Comparison of ENCODE assay signal across 16 cellular contexts in genomic region chr2:196515041-196515440, GRCh38.
A peak's percentile ranks its signal among the peaks of the same experiment; 100 is the strongest.
DNase-seq lines count a peak whose midpoint lies in the region; FAIRE-seq and TF ChIP-seq lines count a peak whose summit lies in the region.
"Had no signal": no experiment of that assay in that cellular context is flagged by ENCODE, and none has a peak within 500 bp of the region (broad histone marks: within the 10 kb centered on the region; RNA-seq: fewer than 3 reads in every experiment).

No MANE protein-coding gene starts in this region.

- no peaks in the 10 kb centered on the region for H3K23me2 ChIP-seq in H1 (ENCODE audit: low read depth, low read length)

- no peaks in the 10 kb centered on the region for H3K36me3 ChIP-seq in H1 (ENCODE audit: control insufficient read depth in 2 of 4, insufficient read depth in 4 of 4, low read length in 3 of 4)
- H3K36me3 ChIP-seq in trophoblast cell (ENCODE audit: control insufficient read depth in 1 of 2, insufficient read depth in 2 of 2, low read length in 2 of 2): no peaks in the 10 kb centered on the region
- H3K36me3 ChIP-seq in endodermal cell (ENCODE audit: control insufficient read depth, insufficient read depth, low read length): no peaks in the 10 kb centered on the region

- no peaks in the 10 kb centered on the region for H3K79me2 ChIP-seq in H1 (ENCODE audit: control insufficient read depth in 1 of 2, insufficient read depth in 2 of 2, low read length in 2 of 2)
- H3K79me2 ChIP-seq in trophoblast cell (ENCODE audit: control insufficient read depth, insufficient read depth, low read length, poor library complexity): no peaks in the 10 kb centered on the region

- H2AK5ac ChIP-seq in H1 (ENCODE audit: low read depth, low read length) (no peak overlapping the region), trophoblast cell (ENCODE audit: low read length) (no peak overlapping the region)

- H3K4me2 ChIP-seq in H1 (ENCODE audit: insufficient read depth in 1 of 2, low read depth in 2 of 2, low read length in 2 of 2): no peak overlapping the region
- no peak overlapping the region for H3K4me2 ChIP-seq in trophoblast cell (ENCODE audit: low read length)

- H2BK5ac ChIP-seq in H1 (ENCODE audit: low read depth, low read length): no peak overlapping the region
- H2BK5ac ChIP-seq in trophoblast cell (ENCODE audit: low read depth, low read length, poor library complexity): no peak overlapping the region

- no peak overlapping the region for H4K5ac ChIP-seq in H1 (ENCODE audit: insufficient read length, low read depth, low read length)

- no peaks in the 10 kb centered on the region for H4K20me1 ChIP-seq in H1 (replicated peaks in 1 of 2; ENCODE audit: control insufficient read depth in 1 of 2, insufficient read depth in 2 of 2, low read length in 2 of 2)

- H3K27ac Mint-ChIP-seq in endodermal cell: no peak overlapping the region

- H3K4me3 ChIP-seq in H1 (ENCODE audit: extremely low read depth in 1 of 4, insufficient read depth in 2 of 4, low read depth in 3 of 4, low read length in 4 of 4) (no peak overlapping the region), trophoblast cell (ENCODE audit: low read depth, low read length) (no peak overlapping the region), endodermal cell (ENCODE audit: low read length) (no peak overlapping the region)
- H3K4me3 ChIP-seq: GM12878, lung had no signal

- no peak overlapping the region for H3K27ac ChIP-seq in H1 (ENCODE audit: low read depth, low read length)
- no peak overlapping the region for H3K27ac ChIP-seq in trophoblast cell (ENCODE audit: low read depth, low read length)
- H3K27ac ChIP-seq in endodermal cell (ENCODE audit: low read depth, low read length): no peak overlapping the region

- H3K14ac ChIP-seq in H1 (ENCODE audit: insufficient read length) (no peak overlapping the region), trophoblast cell (ENCODE audit: low read length) (no peak overlapping the region)

- H3K9me3 Mint-ChIP-seq in endodermal cell: no peaks in the 10 kb centered on the region

- no peak overlapping the region for H3K56ac ChIP-seq in H1 (replicated peaks; ENCODE audit: insufficient read length, low read depth, low read length)

- no peak overlapping the region for H2BK120ac ChIP-seq in H1 (replicated peaks; ENCODE audit: low read depth, low read length)
- no peak overlapping the region for H2BK120ac ChIP-seq in trophoblast cell (ENCODE audit: insufficient read depth, low read length, poor library complexity)

- H3K4ac ChIP-seq in H1 (replicated peaks; ENCODE audit: insufficient read length, low read depth, low read length): no peak overlapping the region
- H3K4ac ChIP-seq in trophoblast cell (ENCODE audit: low read depth, low read length): no peak overlapping the region

- no peak overlapping the region for H2BK12ac ChIP-seq in H1 (ENCODE audit: low read depth, low read length)
- H2BK12ac ChIP-seq in trophoblast cell (ENCODE audit: low read length): no peak overlapping the region

- no peak overlapping the region for H4K12ac ChIP-seq in trophoblast cell (ENCODE audit: low read depth, low read length)

- DNase-seq in NCI-H1092 treated with DMSO at 0.1 percent for 48 hours (lab: John Stamatoyannopoulos, UW) (peak; percentile 67), NCI-H446 (lab: John Stamatoyannopoulos, UW) (peak; percentile 73 to 93), H1 (ENCODE audit: low read depth in 1 of 2, low spot score in 2 of 2) (no peak), trophoblast cell (no peak), NCI-H748 treated with DMSO at 0.1 percent for 48 hours (lab: John Stamatoyannopoulos, UW) (no peak), endodermal cell (no peak), COLO829 (ENCODE audit: low spot score) (no peak)
- DNase-seq in activated T-cell treated with anti-CD3 and anti-CD28 coated beads, Interleukin-2, amount 50 U/mL, for 48 hours: no peak
- DNase-seq: GF-D8; NCI-H1048; PC-3; stimulated activated CD4-positive, alpha-beta T cell treated with anti-CD3 and anti-CD28 coated beads, Interleukin-2, amount 100 ng/mL, for 24 hours; T1000 had no signal

- CTCF ChIA-PET in H1 (lab: Charles Lee; ENCODE audit: partially characterized antibody): no interaction called here

- H3K9me3 ChIP-seq in H1 (ENCODE audit: insufficient read depth in 2 of 2, low read depth in 1 of 2, low read length in 1 of 2) (no peaks in the 10 kb centered on the region), trophoblast cell (ENCODE audit: insufficient read depth, low read depth, low read length) (no peaks in the 10 kb centered on the region), endodermal cell (ENCODE audit: control insufficient read depth, low read length) (no peaks in the 10 kb centered on the region)

- H3K36me3 Mint-ChIP-seq in endodermal cell (ENCODE audit: low read depth): no peaks in the 10 kb centered on the region

- H3K4me1 ChIP-seq in H1 (replicated peaks in 1 of 4; ENCODE audit: control insufficient read depth in 3 of 4, insufficient read depth in 4 of 4, low read length in 3 of 4) (0 out of 7 replicates have a peak, but pooled peaks cover 0 to 3% (median 0%) of the 10 kb centered on the region in 4 experiments), trophoblast cell (ENCODE audit: control insufficient read depth in 1 of 2, insufficient read depth in 2 of 2, low read length in 2 of 2) (peaks cover 0 to 4% of the 10 kb centered on the region in 2 experiments), endodermal cell (ENCODE audit: control insufficient read depth, insufficient read depth, low read length) (no peaks in the 10 kb centered on the region)

- no peak for FAIRE-seq in H1 (lab: Jason Lieb, UNC)
- FAIRE-seq: bronchial epithelial cell, GM12878 had no signal

- no peak for TF ChIP-seq EP300 in H1 (IDR thresholded peaks at IDR 0.05; ENCODE audit: borderline replicate concordance in 1 of 2, low read depth in 2 of 2, low read length in 2 of 2)

- no peak overlapping the region for H2BK15ac ChIP-seq in H1 (ENCODE audit: low read length)

- no peak for TF ChIP-seq RAD21 in H1 (IDR thresholded peaks at IDR 0.05 in 1 of 2, conservative IDR thresholded peaks at IDR 0.05 in 1 of 2; ENCODE audit: low read depth in 2 of 2, low read length in 2 of 2)

- H3K4me1 Mint-ChIP-seq in endodermal cell: peaks cover 4% of the 10 kb centered on the region

- H4K8ac ChIP-seq in H1 (ENCODE audit: extremely low read depth, insufficient read depth, low read length) (0 out of 2 replicates have a peak overlapping the region, but pooled peaks have one; percentile 65), trophoblast cell (ENCODE audit: low read depth, low read length) (no peak overlapping the region)

- H3K27me3 ChIP-seq in H1 (replicated peaks in 1 of 4; ENCODE audit: control insufficient read depth in 3 of 4, extremely low read depth in 1 of 4, insufficient read depth in 3 of 4, low read length in 3 of 4): no peaks in the 10 kb centered on the region
- H3K27me3 ChIP-seq in trophoblast cell (ENCODE audit: insufficient read depth, low read length): no peaks in the 10 kb centered on the region
- H3K27me3 ChIP-seq in endodermal cell (ENCODE audit: control insufficient read depth, insufficient read depth, low read length, poor library complexity, severe bottlenecking): no peaks in the 10 kb centered on the region

- H2BK20ac ChIP-seq in H1 (ENCODE audit: low read length): no peak overlapping the region

- no peak overlapping the region for H3K4me3 Mint-ChIP-seq in endodermal cell

- POLR2A ChIA-PET in H1 (lab: Charles Lee; ENCODE audit: partially characterized antibody): no interaction called here

- whole genome bisulfite sequencing in H1 (ENCODE audit: extremely low coverage in 1 of 2, insufficient coverage in 1 of 2, insufficient read length in 1 of 2, insufficient replicate concordance in 2 of 2, low coverage in 1 of 2, low lambda C conversion rate in 2 of 2, missing lambda C conversion rate in 1 of 2), 2 experiments: 87% methylated on average over 8 of the region's 11 CpGs; no CpG with 5 or more reads in 1 of the 2 experiments
- WGBS in trophoblast cell (ENCODE audit: extremely low coverage, insufficient coverage, insufficient read length): no CpG with 5 or more reads among the region's 11 CpGs
- 83 to 89% methylated on average over 9 to 11 of the region's 11 CpGs for WGBS in endodermal cell (ENCODE audit: insufficient coverage in 1 of 2, insufficient read length in 1 of 2), 2 experiments

- H3K27me3 Mint-ChIP-seq in endodermal cell (ENCODE audit: insufficient read depth): no peaks in the 10 kb centered on the region

- H3K79me1 ChIP-seq in H1 (ENCODE audit: low read depth, low read length) (no peaks in the 10 kb centered on the region), trophoblast cell (ENCODE audit: low read length) (no peaks in the 10 kb centered on the region)

- no peak overlapping the region for H3K18ac ChIP-seq in H1 (ENCODE audit: extremely low read depth, low read length)
- peak overlapping the region; percentile 8 for H3K18ac ChIP-seq in trophoblast cell (ENCODE audit: low read length)

- H3K23ac ChIP-seq in H1 (ENCODE audit: insufficient read length) (no peak overlapping the region), trophoblast cell (ENCODE audit: low read length) (no peak overlapping the region)

- TF ChIP-seq CTCF in H1 (IDR thresholded peaks at IDR 0.05; ENCODE audit: control extremely low read depth in 1 of 3, insufficient read depth in 1 of 3, low read depth in 1 of 3, low read length in 3 of 3) (no peak), endodermal cell (conservative IDR thresholded peaks at IDR 0.05) (no peak)

- H4K91ac ChIP-seq in H1 (replicated peaks; ENCODE audit: insufficient read length, low read length) (no peak overlapping the region), trophoblast cell (ENCODE audit: low read depth, low read length) (no peak overlapping the region)

- H3K9ac ChIP-seq in H1 (replicated peaks in 1 of 4; ENCODE audit: extremely low read depth in 1 of 4, low read depth in 3 of 4, low read length in 3 of 4) (no peak overlapping the region), trophoblast cell (ENCODE audit: low read length) (no peak overlapping the region), endodermal cell (ENCODE audit: extremely low read depth, low read length, poor library complexity, severe bottlenecking) (no peak overlapping the region)

- H2AFZ ChIP-seq in H1 (ENCODE audit: low read length) (no peak overlapping the region), trophoblast cell (ENCODE audit: insufficient read depth, low read length, poor library complexity) (peak overlapping the region; percentile 3)

- TF ChIP-seq POLR2A in H1 (IDR thresholded peaks at IDR 0.05; ENCODE audit: control extremely low read depth in 1 of 2, low read depth in 2 of 2, low read length in 2 of 2): no peak

TF ChIP-seq in H1, 55 proteins besides CTCF, POLR2A, EP300 and RAD21 (continues in another document):
- TF ChIP-seq SP2 (IDR thresholded peaks at IDR 0.05; ENCODE audit: low read length) (no peak), PHF8 (conservative IDR thresholded peaks at IDR 0.05; ENCODE audit: low read depth, low read length) (no peak), KDM4A (IDR thresholded peaks at IDR 0.05; ENCODE audit: low read depth, low read length, severe bottlenecking) (no peak), CTBP2 (IDR thresholded peaks at IDR 0.05; ENCODE audit: borderline replicate concordance, insufficient read depth, insufficient read length, low read length) (no peak), JUND (IDR thresholded peaks at IDR 0.05; ENCODE audit: low read length) (no peak), SUZ12 (IDR thresholded peaks at IDR 0.05; ENCODE audit: low read length) (no peak), EGR1 (IDR thresholded peaks at IDR 0.05; ENCODE audit: borderline replicate concordance, low read depth, low read length) (no peak), SIX5 (IDR thresholded peaks at IDR 0.05; ENCODE audit: low read depth, low read length) (no peak)

Comparison
In these comparisons a context has a peak if more than half of its experiments do, and no peak if none do; other contexts are left out.
1. DNase-seq: peak in NCI-H1092 treated with DMSO at 0.1 percent for 48 hours (single experiment) and NCI-H446 (2 of 2); none in H1 (0 of 2), trophoblast cell (0 of 2), activated T-cell treated with anti-CD3 and anti-CD28 coated beads, Interleukin-2, amount 50 U/mL, for 48 hours (0 of 2), NCI-H748 treated with DMSO at 0.1 percent for 48 hours (single experiment), endodermal cell (single experiment) and COLO829 (single experiment).